1 cellular context compared by ENCODE assay signal in the genomic region with DNA sequence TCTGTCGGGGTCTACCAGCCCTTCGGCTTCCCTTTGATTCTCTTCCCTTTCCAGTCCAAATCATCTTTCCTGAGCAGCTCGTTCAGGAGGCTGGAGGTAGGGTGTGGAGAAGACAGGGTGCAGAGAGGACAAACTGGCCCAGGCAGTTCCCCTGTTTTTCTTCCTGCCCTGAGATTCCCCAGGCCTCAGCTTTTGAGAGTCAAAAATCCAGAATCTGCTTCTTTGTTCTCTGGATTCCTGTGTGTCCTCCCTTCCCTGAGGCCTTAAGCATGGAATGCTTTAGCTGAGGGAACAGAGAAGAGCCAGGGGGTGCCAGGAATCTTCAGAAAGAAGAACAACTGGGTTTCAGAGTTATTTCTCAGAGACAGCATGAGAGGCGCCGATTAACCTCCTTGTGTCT.
TF ChIP-seq lines count a peak whose summit lies in the region.

No MANE protein-coding gene starts in this region.

TF ChIP-seq in H1, 55 proteins besides CTCF, POLR2A, EP300 and RAD21:
- no peak for TF ChIP-seq TCF12 (IDR thresholded peaks at IDR 0.05; ENCODE audit: low read depth, low read length)
- TF ChIP-seq YY1 (IDR thresholded peaks at IDR 0.05; ENCODE audit: low read depth, low read length): 0 out of 2 replicates have a peak, but pooled peaks have one; percentile 10
- no peak for TF ChIP-seq SIRT6 (IDR thresholded peaks at IDR 0.05; ENCODE audit: low read length)
- 0 out of 4 replicates have a peak, but pooled peaks of 1 of the 2 experiments have one; percentile 57 for TF ChIP-seq HDAC2 (IDR thresholded peaks at IDR 0.05; ENCODE audit: borderline replicate concordance in 1 of 2, low read depth in 2 of 2, low read length in 2 of 2)
- TF ChIP-seq SP2 (IDR thresholded peaks at IDR 0.05; ENCODE audit: low read length): no peak
- TF ChIP-seq SIX5 (IDR thresholded peaks at IDR 0.05; ENCODE audit: low read depth, low read length): no peak
- no peak for TF ChIP-seq BRCA1 (IDR thresholded peaks at IDR 0.05; ENCODE audit: low read depth, low read length)
TF ChIP-seq in H1: peak in this region for 2.
